Comparison of ENCODE assay signal across 8 cellular contexts in genomic region chr1:240599830-240600229, GRCh38. TPM values are rescaled to one million over a fixed set of nuclear protein-coding genes. Genes with fewer than 3 reads are reported as not detected.
"Had no signal": no experiment of that assay in that cellular context is flagged by ENCODE, and none has a peak within 500 bp of the region (broad histone marks: within the 10 kb centered on the region; RNA-seq: fewer than 3 reads in every experiment).

No MANE protein-coding gene starts in this region.

- DNase-seq: H9, HCEC 1CT, IMR-90, KG1 had no signal

- H3K4me3 ChIP-seq: GM23338, K562 had no signal

- ATAC-seq: GM23338, K562 had no signal

RNA-seq across cellular contexts. Expression of gene GREM2, which starts 12.1 kb away (rescaled TPM):
- total RNA-seq: H1, H9, HT1080 had no signal
